ENCODE assay signal across 2 cellular contexts in genomic region chr1:7524681-7525340, GRCh38.
TF ChIP-seq lines count a peak whose summit lies in the region.

No MANE protein-coding gene starts in this region.

TF ChIP-seq in SK-N-SH, 30 proteins besides CTCF, POLR2A, EP300 and RAD21 (continued from another document):
- no peak for TF ChIP-seq REST (IDR thresholded peaks at IDR 0.05; ENCODE audit: low read depth, low read length)
- TF ChIP-seq USF2 (IDR thresholded peaks at IDR 0.05; ENCODE audit: borderline replicate concordance, low read depth, low read length) = no peak
- TF ChIP-seq ZBTB33 (IDR thresholded peaks at IDR 0.05; ENCODE audit: borderline replicate concordance, low read depth) = no peak
- no peak for TF ChIP-seq POLR2AphosphoS5 (IDR thresholded peaks at IDR 0.05; ENCODE audit: low read depth, low read length)
- TF ChIP-seq RXRA (IDR thresholded peaks at IDR 0.05; ENCODE audit: borderline replicate concordance, low read depth) = no peak
- no peak for TF ChIP-seq NFIC (IDR thresholded peaks at IDR 0.05; ENCODE audit: borderline replicate concordance)
- TF ChIP-seq CHD2 (IDR thresholded peaks at IDR 0.05; ENCODE audit: low read length, partially characterized antibody) = no peak

TF ChIP-seq in SK-N-SH treated with all-trans-retinoic acid at 6 μM for 48 hours, 23 proteins besides CTCF, POLR2A, EP300 and RAD21 (continued from another document):
- no peak for TF ChIP-seq ZC3H10 (CRISPR knock-in tag; IDR thresholded peaks at IDR 0.05)
TF ChIP-seq in SK-N-SH treated with all-trans-retinoic acid at 6 μM for 48 hours: peak in this region for 0.
